ENCODE assay signal across 14 cellular contexts in genomic region chr5:140178082-140178410, GRCh38. TPM values are rescaled to one million over a fixed set of nuclear protein-coding genes. Genes with fewer than 3 reads are reported as not detected.
A peak's percentile ranks its signal among the peaks of the same experiment; 100 is the strongest.
DNase-seq lines count a peak whose midpoint lies in the region; ATAC-seq and TF ChIP-seq lines count a peak whose summit lies in the region.
"Had no signal": no experiment of that assay in that cellular context is flagged by ENCODE, and none has a peak within 500 bp of the region (broad histone marks: within the 10 kb centered on the region; RNA-seq: fewer than 3 reads in every experiment).

No MANE protein-coding gene starts in this region.

- 96% methylated on average over 1 of the region's 1 CpG for WGBS in mesenchymal stem cell
- WGBS in stomach, 5 donors, result 19 to 37% (median 31%) methylated on average over 1 of the region's 1 CpG

- no peaks in the 10 kb centered on the region for H3K9me2 ChIP-seq in GM23338 (ENCODE audit: insufficient read depth)

- peak overlapping the region in 1 of 8 donors; percentile 13 for H3K4me3 Mint-ChIP-seq in CD4-positive, alpha-beta memory T cell
- no peak overlapping the region for H3K4me3 Mint-ChIP-seq in GM23338
- H3K4me3 Mint-ChIP-seq in activated T-helper 17 cell treated with anti-CD3 and anti-CD28 coated beads, Interleukin-2, amount 50 U/mL, for 72 hours, result no peak overlapping the region

- no peak overlapping the region for H2BK12ac ChIP-seq in mesenchymal stem cell (ENCODE audit: low read length in 2 of 2)

- no peaks in the 10 kb centered on the region for H3K9me3 ChIP-seq in CD4-positive, alpha-beta memory T cell (ENCODE audit: control insufficient read depth in 1 of 2, low read length in 2 of 2)
- H3K9me3 ChIP-seq in ascending aorta, result no peaks in the 10 kb centered on the region
- H3K9me3 ChIP-seq in mesenchymal stem cell (ENCODE audit: control insufficient read depth, low read length), result no peaks in the 10 kb centered on the region
- H3K9me3 ChIP-seq in stomach, result no peaks in the 10 kb centered on the region

- H3K79me2 ChIP-seq in GM23338 (replicated peaks; ENCODE audit: insufficient read depth), result no peaks in the 10 kb centered on the region; the same call in none of the 2 replicates

- DNase-seq in CD4-positive, alpha-beta memory T cell, result no peak
- no peak for DNase-seq in ascending aorta (ENCODE audit: low spot score in 2 of 2)
- no peak for DNase-seq in mesenchymal stem cell
- peak; percentile 56 for DNase-seq in stomach
- DNase-seq in COLO829 (ENCODE audit: low spot score), result no peak
- no peak for DNase-seq in GM23338 (ENCODE audit: low spot score)
- DNase-seq: activated CD8-positive, alpha-beta memory T cell treated with anti-CD3 and anti-CD28 coated beads for 24 hours; activated gamma-delta T cell; NCI-H1694; NCI-H526 had no signal

- H2AFZ ChIP-seq in mesenchymal stem cell (ENCODE audit: low read depth, low read length) (no peak overlapping the region), GM23338 (no peak overlapping the region)

- H3K27me3 Mint-ChIP-seq in CD4-positive, alpha-beta memory T cell, result no peaks in the 10 kb centered on the region
- peaks cover 9% of the 10 kb centered on the region for H3K27me3 Mint-ChIP-seq in GM23338 (ENCODE audit: insufficient read depth, low read depth, poor library complexity)
- H3K27me3 Mint-ChIP-seq in activated T-helper 17 cell treated with anti-CD3 and anti-CD28 coated beads, Interleukin-2, amount 50 U/mL, for 72 hours, result no peaks in the 10 kb centered on the region

- CTCF ChIA-PET in CD4-positive, alpha-beta memory T cell (lab: Charles Lee; ENCODE audit: partially characterized antibody), result interaction anchor here (1.2 kb wide), 1 partner anchor 19 kb away, joined by 3 read pairs; no protein-coding TSS in a partner anchor

- no peak overlapping the region for H3K23ac ChIP-seq in mesenchymal stem cell (ENCODE audit: low read length in 2 of 2)

- H4K20me1 ChIP-seq in GM23338 (replicated peaks; ENCODE audit: insufficient read depth), result peaks cover 9% of the 10 kb centered on the region

- H4K8ac ChIP-seq in mesenchymal stem cell (ENCODE audit: low read length), result no peak overlapping the region

- no peak overlapping the region for H2BK15ac ChIP-seq in mesenchymal stem cell (ENCODE audit: low read depth, poor library complexity, severe bottlenecking)

- H3K14ac ChIP-seq in mesenchymal stem cell (ENCODE audit: low read length in 2 of 2), result no peak overlapping the region

- no peak overlapping the region for H3K27ac ChIP-seq in CD4-positive, alpha-beta memory T cell (ENCODE audit: low read depth, low read length)
- H3K27ac ChIP-seq in ascending aorta, result peak overlapping the region; percentile 72 to 76
- no peak overlapping the region for H3K27ac ChIP-seq in mesenchymal stem cell (ENCODE audit: low read length, poor library complexity, severe bottlenecking)
- H3K27ac ChIP-seq in stomach, result peak overlapping the region; percentile 95 to 100 (median 100)
- no peak overlapping the region for H3K27ac ChIP-seq in GM23338 (ENCODE audit: low read depth)
- H3K27ac ChIP-seq: VCaP had no signal

- H3K4me2 ChIP-seq in mesenchymal stem cell (ENCODE audit: low read length, poor library complexity, severe bottlenecking) (no peak overlapping the region), GM23338 (no peak overlapping the region)

- no peaks in the 10 kb centered on the region for H3K36me3 ChIP-seq in CD4-positive, alpha-beta memory T cell (ENCODE audit: insufficient read depth, low read length)
- H3K36me3 ChIP-seq in ascending aorta (no peaks in the 10 kb centered on the region), mesenchymal stem cell (ENCODE audit: control insufficient read depth in 1 of 2, insufficient read depth in 2 of 2, low read depth in 1 of 2, low read length in 2 of 2) (no peaks in the 10 kb centered on the region), stomach (no peaks in the 10 kb centered on the region), GM23338 (ENCODE audit: insufficient read depth) (no peaks in the 10 kb centered on the region)

- H2BK5ac ChIP-seq in mesenchymal stem cell (ENCODE audit: low read depth, low read length, poor library complexity, severe bottlenecking), result no peak overlapping the region

- H3K27ac Mint-ChIP-seq in CD4-positive, alpha-beta memory T cell, result peak overlapping the region in 6 of 7 donors; percentile 24 to 50 (median 36)
- no peak overlapping the region for H3K27ac Mint-ChIP-seq in GM23338
- H3K27ac Mint-ChIP-seq in activated T-helper 17 cell treated with anti-CD3 and anti-CD28 coated beads, Interleukin-2, amount 50 U/mL, for 72 hours, result no peak overlapping the region

- no peak overlapping the region for H3K18ac ChIP-seq in mesenchymal stem cell (ENCODE audit: low read depth in 1 of 2, low read length in 2 of 2)

- H3K4ac ChIP-seq in mesenchymal stem cell (ENCODE audit: low read depth in 1 of 2, low read length in 2 of 2), result no peak overlapping the region

- peaks cover 8 to 23% (median 12%) of the 10 kb centered on the region in 4 donors for H3K4me1 Mint-ChIP-seq in CD4-positive, alpha-beta memory T cell
- H3K4me1 Mint-ChIP-seq in GM23338, result peaks cover 14% of the 10 kb centered on the region
- H3K4me1 Mint-ChIP-seq in activated T-helper 17 cell treated with anti-CD3 and anti-CD28 coated beads, Interleukin-2, amount 50 U/mL, for 72 hours, result peaks cover 7% of the 10 kb centered on the region

- peak overlapping the region; percentile 97 for H3K9ac ChIP-seq in mesenchymal stem cell (ENCODE audit: low read length)

- peaks cover 4% of the 10 kb centered on the region for H3K79me1 ChIP-seq in mesenchymal stem cell (replicated peaks; ENCODE audit: low read length, poor library complexity, severe bottlenecking)

- TF ChIP-seq EP300 in stomach (IDR thresholded peaks at IDR 0.05), result no peak

- peaks cover 9% of the 10 kb centered on the region for H3F3A ChIP-seq in GM23338 (replicated peaks; ENCODE audit: low read depth)

- H2BK120ac ChIP-seq in mesenchymal stem cell (ENCODE audit: low read depth, low read length), result no peak overlapping the region

- TF ChIP-seq POLR2A in stomach (IDR thresholded peaks at IDR 0.05), result no peak

- POLR2A ChIA-PET in CD4-positive, alpha-beta memory T cell (lab: Charles Lee; ENCODE audit: partially characterized antibody), result no interaction called here

- TF ChIP-seq CTCF in ascending aorta (IDR thresholded peaks at IDR 0.05), result no peak
- TF ChIP-seq CTCF in stomach (IDR thresholded peaks at IDR 0.05), result no peak
- TF ChIP-seq CTCF in GM23338 (conservative IDR thresholded peaks at IDR 0.05; ENCODE audit: low read depth in 2 of 2), result no peak

- H4K91ac ChIP-seq in mesenchymal stem cell (ENCODE audit: low read length), result no peak overlapping the region

- H3K4me3 ChIP-seq in CD4-positive, alpha-beta memory T cell (ENCODE audit: low read length in 2 of 2), result no peak overlapping the region
- H3K4me3 ChIP-seq in ascending aorta, result peak overlapping the region in 1 of 2 donors; percentile 26
- H3K4me3 ChIP-seq in mesenchymal stem cell (ENCODE audit: insufficient read depth in 1 of 2, low read depth in 1 of 2, low read length in 2 of 2), result peak overlapping the region in 1 of 2 experiments; percentile 71
- H3K4me3 ChIP-seq in stomach, result peak overlapping the region in 3 of 4 donors; percentile 70 to 92 (median 71)
- no peak overlapping the region for H3K4me3 ChIP-seq in GM23338
- H3K4me3 ChIP-seq: lung had no signal

- no peaks in the 10 kb centered on the region for H3K27me3 ChIP-seq in CD4-positive, alpha-beta memory T cell (ENCODE audit: insufficient read depth, low read length)
- H3K27me3 ChIP-seq in ascending aorta (no peaks in the 10 kb centered on the region), mesenchymal stem cell (ENCODE audit: control insufficient read depth in 1 of 2, insufficient read depth in 1 of 2, low read length in 2 of 2) (peaks cover 0 to 5% of the 10 kb centered on the region in 2 experiments), stomach (no peaks in the 10 kb centered on the region), GM23338 (ENCODE audit: insufficient read depth) (no peaks in the 10 kb centered on the region; the same call in 1 of the 2 replicates)

- H3K36me3 Mint-ChIP-seq in CD4-positive, alpha-beta memory T cell, result peaks cover 0 to 3% of the 10 kb centered on the region in 2 donors
- no peaks in the 10 kb centered on the region; the same call in 2 of the 3 replicates for H3K36me3 Mint-ChIP-seq in GM23338 (ENCODE audit: low read depth)
- no peaks in the 10 kb centered on the region for H3K36me3 Mint-ChIP-seq in activated T-helper 17 cell treated with anti-CD3 and anti-CD28 coated beads, Interleukin-2, amount 50 U/mL, for 72 hours (ENCODE audit: low read depth)

- H3K4me1 ChIP-seq in CD4-positive, alpha-beta memory T cell (ENCODE audit: insufficient read depth, low read length), result peaks cover 15% of the 10 kb centered on the region
- peaks cover 4 to 38% of the 10 kb centered on the region in 2 donors for H3K4me1 ChIP-seq in ascending aorta
- H3K4me1 ChIP-seq in mesenchymal stem cell (ENCODE audit: control insufficient read depth, insufficient read depth, low read depth, low read length), result peaks cover 11% of the 10 kb centered on the region
- peaks cover 47 to 80% (median 70%) of the 10 kb centered on the region in 4 donors for H3K4me1 ChIP-seq in stomach
- H3K4me1 ChIP-seq in GM23338 (ENCODE audit: insufficient read depth), result peaks cover 19% of the 10 kb centered on the region

- no peaks in the 10 kb centered on the region for H3K9me3 Mint-ChIP-seq in CD4-positive, alpha-beta memory T cell
- H3K9me3 Mint-ChIP-seq in GM23338, result no peaks in the 10 kb centered on the region
- no peaks in the 10 kb centered on the region for H3K9me3 Mint-ChIP-seq in activated T-helper 17 cell treated with anti-CD3 and anti-CD28 coated beads, Interleukin-2, amount 50 U/mL, for 72 hours

- no peak overlapping the region for H2AK5ac ChIP-seq in mesenchymal stem cell (ENCODE audit: low read length, severe bottlenecking)

- intact Hi-C loops in CD4-positive, alpha-beta memory T cell (cut with micrococcal nuclease), result loop anchor here (10.0 kb wide), 1 partner anchor 177 kb away; no protein-coding TSS in a partner anchor
- intact Hi-C loops in ascending aorta (cut with DNase I), result loop anchor here (5.0 kb wide), 3 partner anchors 64 to 379 kb away; partner anchors contain the start of gene SRA1
- intact Hi-C loops in stomach (cut with DNase I; ENCODE audit: low total_unique reads), result no loop called here

- ATAC-seq in HG03469 (IDR thresholded peaks at IDR 0.05; ENCODE audit: unreplicated experiment) (no peak), GM23338 (no peak)
- no peak for ATAC-seq in activated T-helper 17 cell treated with anti-CD3 and anti-CD28 coated beads, Interleukin-2, amount 50 U/mL, for 72 hours (replicated peaks)

RNA-seq across cellular contexts. Expression of gene CYSTM1, which starts 3.1 kb away (rescaled TPM):
- total RNA-seq in CD4-positive, alpha-beta memory T cell, result 1 to 10 TPM; 5.0 to 6.3 TPM
- 10 to 100 TPM; 12.8 to 21.1 TPM for polyA plus RNA-seq in CD4-positive, alpha-beta memory T cell
- total RNA-seq in ascending aorta, result 66.3 TPM
- polyA plus RNA-seq in mesenchymal stem cell (2013, experiment 1 of 2), result 40.5 TPM
- polyA plus RNA-seq in mesenchymal stem cell (2013, experiment 2 of 2), result 40.9 TPM
- 1,000 to 10,000 TPM in 1 of 5 donors, 100 to 1,000 TPM in 3, 10 to 100 TPM in 1; 23.2 to 1,029 (median 220) TPM for total RNA-seq in stomach
- polyA plus RNA-seq in stomach, result 1,000 to 10,000 TPM in 2 of 3 donors, 100 to 1,000 TPM in 1; 378 to 3,028 (median 2,014) TPM
- 14.4 and 15.0 TPM in 2 replicates for total RNA-seq in GM23338 (2014; rRNA removed; shearing (Covaris generic))
- 42.3 and 46.0 TPM in 2 replicates for polyA plus RNA-seq in GM23338 (2016; fragmentation: Nextera tagmentation; extraction: Ambion mirVana)
- 10 to 100 TPM; 11.3 to 11.9 TPM for total RNA-seq in activated T-helper 17 cell treated with anti-CD3 and anti-CD28 coated beads, Interleukin-2, amount 50 U/mL, for 72 hours

RNA-seq across cellular contexts. Expression of gene IGIP, which starts 52.3 kb away (rescaled TPM):
- total RNA-seq in CD4-positive, alpha-beta memory T cell, result 10 to 100 TPM; 13.7 to 14.9 TPM
- polyA plus RNA-seq in CD4-positive, alpha-beta memory T cell, result under 1 TPM; 0.27 to 0.78 TPM
- 5.6 TPM for total RNA-seq in ascending aorta
- polyA plus RNA-seq in mesenchymal stem cell (2013, experiment 1 of 2), result 0.98 TPM
- 1.0 TPM for polyA plus RNA-seq in mesenchymal stem cell (2013, experiment 2 of 2)
- 10 to 100 TPM in 3 of 5 donors, 1 to 10 TPM in 2; 1.8 to 29.5 (median 14.3) TPM for total RNA-seq in stomach
- polyA plus RNA-seq in stomach, result 1 to 10 TPM; 4.6 to 6.6 (median 6.1) TPM
- 0.38 and 1.0 TPM in 2 replicates for total RNA-seq in GM23338 (2014; rRNA removed; shearing (Covaris generic))
- polyA plus RNA-seq in GM23338 (2016; fragmentation: Nextera tagmentation; extraction: Ambion mirVana), result 0.19 and 0.21 TPM in 2 replicates
- total RNA-seq in activated T-helper 17 cell treated with anti-CD3 and anti-CD28 coated beads, Interleukin-2, amount 50 U/mL, for 72 hours, result 1 to 10 TPM; 2.4 to 6.7 TPM

Comparison
In these comparisons a context has a peak if more than half of its experiments do, and no peak if none do; other contexts are left out.
1. H3K27ac ChIP-seq: peak in ascending aorta (2 of 2) and stomach (5 of 5); none in CD4-positive, alpha-beta memory T cell (single experiment), mesenchymal stem cell (single experiment) and GM23338 (single experiment).
2. H3K4me3 ChIP-seq: peak in stomach (3 of 4); none in CD4-positive, alpha-beta memory T cell (0 of 2) and GM23338 (single experiment).
3. H3K27ac Mint-ChIP-seq: peak in CD4-positive, alpha-beta memory T cell (6 of 7); none in GM23338 (single experiment) and activated T-helper 17 cell treated with anti-CD3 and anti-CD28 coated beads, Interleukin-2, amount 50 U/mL, for 72 hours (single experiment).